ENCODE assay signal across 1 cellular context in the genomic region with DNA sequence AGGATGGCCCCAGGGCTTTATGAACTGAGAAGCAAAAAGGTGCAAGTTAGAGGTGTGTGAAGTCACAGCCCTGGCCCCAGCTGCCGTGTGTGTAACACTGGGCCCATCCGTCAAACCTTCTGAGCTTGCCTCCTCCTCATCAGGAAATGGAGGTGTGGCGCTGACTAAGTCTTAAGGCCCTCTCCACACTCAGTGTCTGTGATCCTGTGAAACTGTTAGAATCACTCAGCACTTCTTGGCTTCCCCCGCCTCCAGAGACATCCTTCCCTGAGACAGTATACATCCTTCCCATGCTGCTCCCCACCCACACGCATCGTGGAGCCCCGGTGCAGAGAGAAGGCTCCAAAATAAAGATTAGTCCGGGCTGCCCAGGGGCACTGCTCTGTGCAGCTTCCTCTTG.
TF ChIP-seq lines count a peak whose summit lies in the region.

No MANE protein-coding gene starts in this region.

TF ChIP-seq in HepG2, 621 proteins besides CTCF, POLR2A, EP300 and RAD21:
- TF ChIP-seq ZNF550 (CRISPR knock-in tag; IDR thresholded peaks at IDR 0.05; ENCODE audit: borderline replicate concordance) (no peak), ZNF652 (CRISPR knock-in tag; IDR thresholded peaks at IDR 0.05; ENCODE audit: borderline replicate concordance, low read depth) (no peak), ZNF7 (CRISPR knock-in tag; IDR thresholded peaks at IDR 0.05) (no peak), ZBTB8A (CRISPR knock-in tag; IDR thresholded peaks at IDR 0.05; ENCODE audit: borderline replicate concordance, low read depth) (no peak), ZNF263 (CRISPR knock-in tag; IDR thresholded peaks at IDR 0.05) (no peak), PAF1 (CRISPR knock-in tag; IDR thresholded peaks at IDR 0.05) (no peak), ZNF326 (CRISPR knock-in tag; IDR thresholded peaks at IDR 0.05; ENCODE audit: borderline replicate concordance) (no peak), GFI1 (CRISPR knock-in tag; IDR thresholded peaks at IDR 0.05; ENCODE audit: borderline replicate concordance) (no peak), STAT5B (CRISPR knock-in tag; IDR thresholded peaks at IDR 0.05) (no peak), HMG20A (CRISPR knock-in tag; IDR thresholded peaks at IDR 0.05; ENCODE audit: borderline replicate concordance) (no peak), ZFP36L2 (CRISPR knock-in tag; IDR thresholded peaks at IDR 0.05) (no peak)
- TF ChIP-seq, protein P1, sequence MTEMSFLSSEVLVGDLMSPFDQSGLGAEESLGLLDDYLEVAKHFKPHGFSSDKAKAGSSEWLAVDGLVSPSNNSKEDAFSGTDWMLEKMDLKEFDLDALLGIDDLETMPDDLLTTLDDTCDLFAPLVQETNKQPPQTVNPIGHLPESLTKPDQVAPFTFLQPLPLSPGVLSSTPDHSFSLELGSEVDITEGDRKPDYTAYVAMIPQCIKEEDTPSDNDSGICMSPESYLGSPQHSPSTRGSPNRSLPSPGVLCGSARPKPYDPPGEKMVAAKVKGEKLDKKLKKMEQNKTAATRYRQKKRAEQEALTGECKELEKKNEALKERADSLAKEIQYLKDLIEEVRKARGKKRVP (CRISPR knock-in tag; IDR thresholded peaks at IDR 0.05) = no peak
- TF ChIP-seq, protein P2, sequence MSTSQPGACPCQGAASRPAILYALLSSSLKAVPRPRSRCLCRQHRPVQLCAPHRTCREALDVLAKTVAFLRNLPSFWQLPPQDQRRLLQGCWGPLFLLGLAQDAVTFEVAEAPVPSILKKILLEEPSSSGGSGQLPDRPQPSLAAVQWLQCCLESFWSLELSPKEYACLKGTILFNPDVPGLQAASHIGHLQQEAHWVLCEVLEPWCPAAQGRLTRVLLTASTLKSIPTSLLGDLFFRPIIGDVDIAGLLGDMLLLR (CRISPR knock-in tag; IDR thresholded peaks at IDR 0.05) = no peak
- TF ChIP-seq, protein P3, sequence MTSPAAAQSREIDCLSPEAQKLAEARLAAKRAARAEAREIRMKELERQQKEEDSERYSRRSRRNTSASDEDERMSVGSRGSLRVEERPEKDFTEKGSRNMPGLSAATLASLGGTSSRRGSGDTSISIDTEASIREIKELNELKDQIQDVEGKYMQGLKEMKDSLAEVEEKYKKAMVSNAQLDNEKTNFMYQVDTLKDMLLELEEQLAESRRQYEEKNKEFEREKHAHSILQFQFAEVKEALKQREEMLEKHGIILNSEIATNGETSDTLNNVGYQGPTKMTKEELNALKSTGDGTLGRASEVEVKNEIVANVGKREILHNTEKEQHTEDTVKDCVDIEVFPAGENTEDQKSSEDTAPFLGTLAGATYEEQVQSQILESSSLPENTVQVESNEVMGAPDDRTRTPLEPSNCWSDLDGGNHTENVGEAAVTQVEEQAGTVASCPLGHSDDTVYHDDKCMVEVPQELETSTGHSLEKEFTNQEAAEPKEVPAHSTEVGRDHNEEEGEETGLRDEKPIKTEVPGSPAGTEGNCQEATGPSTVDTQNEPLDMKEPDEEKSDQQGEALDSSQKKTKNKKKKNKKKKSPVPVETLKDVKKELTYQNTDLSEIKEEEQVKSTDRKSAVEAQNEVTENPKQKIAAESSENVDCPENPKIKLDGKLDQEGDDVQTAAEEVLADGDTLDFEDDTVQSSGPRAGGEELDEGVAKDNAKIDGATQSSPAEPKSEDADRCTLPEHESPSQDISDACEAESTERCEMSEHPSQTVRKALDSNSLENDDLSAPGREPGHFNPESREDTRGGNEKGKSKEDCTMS (CRISPR knock-in tag; conservative IDR thresholded peaks at IDR 0.05) = no peak
- TF ChIP-seq, protein P4, sequence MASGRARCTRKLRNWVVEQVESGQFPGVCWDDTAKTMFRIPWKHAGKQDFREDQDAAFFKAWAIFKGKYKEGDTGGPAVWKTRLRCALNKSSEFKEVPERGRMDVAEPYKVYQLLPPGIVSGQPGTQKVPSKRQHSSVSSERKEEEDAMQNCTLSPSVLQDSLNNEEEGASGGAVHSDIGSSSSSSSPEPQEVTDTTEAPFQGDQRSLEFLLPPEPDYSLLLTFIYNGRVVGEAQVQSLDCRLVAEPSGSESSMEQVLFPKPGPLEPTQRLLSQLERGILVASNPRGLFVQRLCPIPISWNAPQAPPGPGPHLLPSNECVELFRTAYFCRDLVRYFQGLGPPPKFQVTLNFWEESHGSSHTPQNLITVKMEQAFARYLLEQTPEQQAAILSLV (CRISPR knock-in tag; IDR thresholded peaks at IDR 0.05; ENCODE audit: borderline replicate concordance) = no peak
- TF ChIP-seq, protein P5, sequence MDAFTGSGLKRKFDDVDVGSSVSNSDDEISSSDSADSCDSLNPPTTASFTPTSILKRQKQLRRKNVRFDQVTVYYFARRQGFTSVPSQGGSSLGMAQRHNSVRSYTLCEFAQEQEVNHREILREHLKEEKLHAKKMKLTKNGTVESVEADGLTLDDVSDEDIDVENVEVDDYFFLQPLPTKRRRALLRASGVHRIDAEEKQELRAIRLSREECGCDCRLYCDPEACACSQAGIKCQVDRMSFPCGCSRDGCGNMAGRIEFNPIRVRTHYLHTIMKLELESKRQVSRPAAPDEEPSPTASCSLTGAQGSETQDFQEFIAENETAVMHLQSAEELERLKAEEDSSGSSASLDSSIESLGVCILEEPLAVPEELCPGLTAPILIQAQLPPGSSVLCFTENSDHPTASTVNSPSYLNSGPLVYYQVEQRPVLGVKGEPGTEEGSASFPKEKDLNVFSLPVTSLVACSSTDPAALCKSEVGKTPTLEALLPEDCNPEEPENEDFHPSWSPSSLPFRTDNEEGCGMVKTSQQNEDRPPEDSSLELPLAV (CRISPR knock-in tag; conservative IDR thresholded peaks at IDR 0.05; ENCODE audit: low read depth) = no peak
- TF ChIP-seq, protein P6, sequence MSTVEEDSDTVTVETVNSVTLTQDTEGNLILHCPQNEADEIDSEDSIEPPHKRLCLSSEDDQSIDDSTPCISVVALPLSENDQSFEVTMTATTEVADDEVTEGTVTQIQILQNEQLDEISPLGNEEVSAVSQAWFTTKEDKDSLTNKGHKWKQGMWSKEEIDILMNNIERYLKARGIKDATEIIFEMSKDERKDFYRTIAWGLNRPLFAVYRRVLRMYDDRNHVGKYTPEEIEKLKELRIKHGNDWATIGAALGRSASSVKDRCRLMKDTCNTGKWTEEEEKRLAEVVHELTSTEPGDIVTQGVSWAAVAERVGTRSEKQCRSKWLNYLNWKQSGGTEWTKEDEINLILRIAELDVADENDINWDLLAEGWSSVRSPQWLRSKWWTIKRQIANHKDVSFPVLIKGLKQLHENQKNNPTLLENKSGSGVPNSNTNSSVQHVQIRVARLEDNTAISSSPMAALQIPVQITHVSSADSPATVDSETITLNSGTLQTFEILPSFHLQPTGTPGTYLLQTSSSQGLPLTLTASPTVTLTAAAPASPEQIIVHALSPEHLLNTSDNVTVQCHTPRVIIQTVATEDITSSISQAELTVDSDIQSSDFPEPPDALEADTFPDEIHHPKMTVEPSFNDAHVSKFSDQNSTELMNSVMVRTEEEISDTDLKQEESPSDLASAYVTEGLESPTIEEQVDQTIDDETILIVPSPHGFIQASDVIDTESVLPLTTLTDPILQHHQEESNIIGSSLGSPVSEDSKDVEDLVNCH (CRISPR knock-in tag; IDR thresholded peaks at IDR 0.05) = no peak
- TF ChIP-seq, protein P7, sequence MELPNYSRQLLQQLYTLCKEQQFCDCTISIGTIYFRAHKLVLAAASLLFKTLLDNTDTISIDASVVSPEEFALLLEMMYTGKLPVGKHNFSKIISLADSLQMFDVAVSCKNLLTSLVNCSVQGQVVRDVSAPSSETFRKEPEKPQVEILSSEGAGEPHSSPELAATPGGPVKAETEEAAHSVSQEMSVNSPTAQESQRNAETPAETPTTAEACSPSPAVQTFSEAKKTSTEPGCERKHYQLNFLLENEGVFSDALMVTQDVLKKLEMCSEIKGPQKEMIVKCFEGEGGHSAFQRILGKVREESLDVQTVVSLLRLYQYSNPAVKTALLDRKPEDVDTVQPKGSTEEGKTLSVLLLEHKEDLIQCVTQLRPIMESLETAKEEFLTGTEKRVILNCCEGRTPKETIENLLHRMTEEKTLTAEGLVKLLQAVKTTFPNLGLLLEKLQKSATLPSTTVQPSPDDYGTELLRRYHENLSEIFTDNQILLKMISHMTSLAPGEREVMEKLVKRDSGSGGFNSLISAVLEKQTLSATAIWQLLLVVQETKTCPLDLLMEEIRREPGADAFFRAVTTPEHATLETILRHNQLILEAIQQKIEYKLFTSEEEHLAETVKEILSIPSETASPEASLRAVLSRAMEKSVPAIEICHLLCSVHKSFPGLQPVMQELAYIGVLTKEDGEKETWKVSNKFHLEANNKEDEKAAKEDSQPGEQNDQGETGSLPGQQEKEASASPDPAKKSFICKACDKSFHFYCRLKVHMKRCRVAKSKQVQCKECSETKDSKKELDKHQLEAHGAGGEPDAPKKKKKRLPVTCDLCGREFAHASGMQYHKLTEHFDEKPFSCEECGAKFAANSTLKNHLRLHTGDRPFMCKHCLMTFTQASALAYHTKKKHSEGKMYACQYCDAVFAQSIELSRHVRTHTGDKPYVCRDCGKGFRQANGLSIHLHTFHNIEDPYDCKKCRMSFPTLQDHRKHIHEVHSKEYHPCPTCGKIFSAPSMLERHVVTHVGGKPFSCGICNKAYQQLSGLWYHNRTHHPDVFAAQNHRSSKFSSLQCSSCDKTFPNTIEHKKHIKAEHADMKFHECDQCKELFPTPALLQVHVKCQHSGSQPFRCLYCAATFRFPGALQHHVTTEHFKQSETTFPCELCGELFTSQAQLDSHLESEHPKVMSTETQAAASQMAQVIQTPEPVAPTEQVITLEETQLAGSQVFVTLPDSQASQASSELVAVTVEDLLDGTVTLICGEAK (IDR thresholded peaks at IDR 0.05) = no peak
- TF ChIP-seq, protein P7 (CRISPR knock-in tag; IDR thresholded peaks at IDR 0.05) = no peak
